Comparison of ENCODE assay signal across 8 cellular contexts in genomic region chrX:71367396-71367795, GRCh38. TPM values are rescaled to one million over a fixed set of nuclear protein-coding genes. Genes with fewer than 3 reads are reported as not detected.
DNase-seq lines count a peak whose midpoint lies in the region; ATAC-seq and TF ChIP-seq lines count a peak whose summit lies in the region.

No MANE protein-coding gene starts in this region.

- peak overlapping the region; percentile 93 for H3K9ac ChIP-seq in adipocyte (ENCODE audit: low read length)

- H3K4me1 ChIP-seq in adipocyte (ENCODE audit: control insufficient read depth, insufficient read depth, low read length) (peaks cover 6% of the 10 kb centered on the region), lower lobe of right lung (peaks cover 13% of the 10 kb centered on the region), tibial nerve (peaks cover 0 to 21% (median 0%) of the 10 kb centered on the region in 4 donors)

- TF ChIP-seq EP300 in tibial nerve (IDR thresholded peaks at IDR 0.05) = no peak

- no peaks in the 10 kb centered on the region for H3K9me3 ChIP-seq in adipocyte (ENCODE audit: control insufficient read depth, low read length)
- H3K9me3 ChIP-seq in lower lobe of right lung = no peaks in the 10 kb centered on the region
- no peaks in the 10 kb centered on the region for H3K9me3 ChIP-seq in tibial nerve

- TF ChIP-seq CTCF in lower lobe of right lung (IDR thresholded peaks at IDR 0.05) = no peak
- no peak for TF ChIP-seq CTCF in tibial nerve (IDR thresholded peaks at IDR 0.05)

- H3K27ac ChIP-seq in lower lobe of right lung (peak overlapping the region; percentile 92), tibial nerve (peak overlapping the region in 3 of 4 donors; percentile 80 to 92 (median 86))

- H3K4me3 ChIP-seq in adipocyte (ENCODE audit: low read length) = peak overlapping the region; percentile 86
- peak overlapping the region; percentile 69 for H3K4me3 ChIP-seq in lower lobe of right lung
- H3K4me3 ChIP-seq in tibial nerve = peak overlapping the region; percentile 53 to 80 (median 62)

- ATAC-seq in lower lobe of right lung (no peak), GM18873 (IDR thresholded peaks at IDR 0.05; ENCODE audit: low FRiP score, unreplicated experiment) (no peak), HG03571 (IDR thresholded peaks at IDR 0.05; ENCODE audit: unreplicated experiment) (no peak)

- intact Hi-C loops in lower lobe of right lung (cut with DNase I) = no loop called here

- peaks cover 17% of the 10 kb centered on the region for H3K36me3 ChIP-seq in adipocyte (ENCODE audit: control insufficient read depth, insufficient read depth, low read length, severe bottlenecking)
- peaks cover 25% of the 10 kb centered on the region for H3K36me3 ChIP-seq in lower lobe of right lung
- peaks cover 0 to 7% (median 0%) of the 10 kb centered on the region in 3 donors for H3K36me3 ChIP-seq in tibial nerve

- peak; percentile 57 for DNase-seq in activated CD8-positive, alpha-beta memory T cell treated with anti-CD3 and anti-CD28 coated beads for 24 hours
- DNase-seq in activated CD8-positive, alpha-beta memory T cell treated with anti-CD3 and anti-CD28 coated beads, Interleukin-2, amount 50 U/mL, for 4 hours = no peak
- DNase-seq in adipocyte (ENCODE audit: low read depth) (peak; percentile 15), lower lobe of right lung (no peak), tibial nerve (ENCODE audit: low spot score in 2 of 2) (no peak), NCI-H748 treated with DMSO at 0.1 percent for 48 hours (lab: John Stamatoyannopoulos, UW) (no peak)

- H3K27me3 ChIP-seq in adipocyte (replicated peaks; ENCODE audit: control insufficient read depth, insufficient read depth, low read length) (no peaks in the 10 kb centered on the region), lower lobe of right lung (ENCODE audit: low read depth) (no peaks in the 10 kb centered on the region), tibial nerve (no peaks in the 10 kb centered on the region)

- WGBS in tibial nerve, 2 donors = 34 to 53% methylated on average over 7 to 14 of the region's 14 CpGs

- no peak for TF ChIP-seq POLR2A in tibial nerve (IDR thresholded peaks at IDR 0.05)

RNA-seq across cellular contexts. Expression of gene TAF1, which starts 1.2 kb away (rescaled TPM):
- total RNA-seq in lower lobe of right lung (30.9 TPM), tibial nerve (10 to 100 TPM; 49.6 to 75.6 (median 69.9) TPM)

Comparison
In these comparisons a context has a peak if more than half of its experiments do, and no peak if none do; other contexts are left out.
1. DNase-seq: peak in activated CD8-positive, alpha-beta memory T cell treated with anti-CD3 and anti-CD28 coated beads for 24 hours (single experiment) and adipocyte (single experiment); none in activated CD8-positive, alpha-beta memory T cell treated with anti-CD3 and anti-CD28 coated beads, Interleukin-2, amount 50 U/mL, for 4 hours (single experiment), lower lobe of right lung (single experiment), tibial nerve (0 of 2) and NCI-H748 treated with DMSO at 0.1 percent for 48 hours (single experiment).
2. Peak in every context shown above with its lines, with median percentiles within 50 percentile points of each other: H3K4me3 ChIP-seq.